1 cellular context compared by ENCODE assay signal in the genomic region with DNA sequence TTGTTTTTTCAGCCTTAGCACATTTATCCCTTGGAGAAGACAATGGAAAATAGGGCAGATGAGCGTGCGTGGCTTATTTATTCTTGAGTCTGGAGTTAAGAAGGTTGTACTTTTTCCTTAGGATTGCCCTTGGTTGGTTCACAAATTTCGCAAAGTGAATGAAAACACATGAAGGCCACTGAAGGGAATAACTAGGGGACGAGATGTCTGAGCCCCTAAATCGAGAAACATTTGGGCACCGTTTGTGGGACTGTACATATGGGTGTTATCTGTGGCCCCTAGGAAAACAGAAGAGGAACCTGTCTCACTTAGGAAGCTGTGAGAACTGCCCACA.
TF ChIP-seq lines count a peak whose summit lies in the region.

No MANE protein-coding gene starts in this region.

TF ChIP-seq in GM23338, 12 proteins besides CTCF, POLR2A, EP300 and RAD21 (continued from another document):
- TF ChIP-seq NANOG (IDR thresholded peaks at IDR 0.05; ENCODE audit: borderline replicate concordance) (no peak), ZNF114 (CRISPR knock-in tag; IDR thresholded peaks at IDR 0.05) (no peak), JUNB (IDR thresholded peaks at IDR 0.05; ENCODE audit: unreplicated experiment) (no peak), CREB1 (CRISPR knock-in tag; IDR thresholded peaks at IDR 0.05; ENCODE audit: low read depth) (no peak), ZNF331 (CRISPR knock-in tag; IDR thresholded peaks at IDR 0.05; ENCODE audit: low read depth) (no peak), EZH2 (IDR thresholded peaks at IDR 0.05; ENCODE audit: low read depth, unreplicated experiment) (no peak)
- TF ChIP-seq, protein P1, sequence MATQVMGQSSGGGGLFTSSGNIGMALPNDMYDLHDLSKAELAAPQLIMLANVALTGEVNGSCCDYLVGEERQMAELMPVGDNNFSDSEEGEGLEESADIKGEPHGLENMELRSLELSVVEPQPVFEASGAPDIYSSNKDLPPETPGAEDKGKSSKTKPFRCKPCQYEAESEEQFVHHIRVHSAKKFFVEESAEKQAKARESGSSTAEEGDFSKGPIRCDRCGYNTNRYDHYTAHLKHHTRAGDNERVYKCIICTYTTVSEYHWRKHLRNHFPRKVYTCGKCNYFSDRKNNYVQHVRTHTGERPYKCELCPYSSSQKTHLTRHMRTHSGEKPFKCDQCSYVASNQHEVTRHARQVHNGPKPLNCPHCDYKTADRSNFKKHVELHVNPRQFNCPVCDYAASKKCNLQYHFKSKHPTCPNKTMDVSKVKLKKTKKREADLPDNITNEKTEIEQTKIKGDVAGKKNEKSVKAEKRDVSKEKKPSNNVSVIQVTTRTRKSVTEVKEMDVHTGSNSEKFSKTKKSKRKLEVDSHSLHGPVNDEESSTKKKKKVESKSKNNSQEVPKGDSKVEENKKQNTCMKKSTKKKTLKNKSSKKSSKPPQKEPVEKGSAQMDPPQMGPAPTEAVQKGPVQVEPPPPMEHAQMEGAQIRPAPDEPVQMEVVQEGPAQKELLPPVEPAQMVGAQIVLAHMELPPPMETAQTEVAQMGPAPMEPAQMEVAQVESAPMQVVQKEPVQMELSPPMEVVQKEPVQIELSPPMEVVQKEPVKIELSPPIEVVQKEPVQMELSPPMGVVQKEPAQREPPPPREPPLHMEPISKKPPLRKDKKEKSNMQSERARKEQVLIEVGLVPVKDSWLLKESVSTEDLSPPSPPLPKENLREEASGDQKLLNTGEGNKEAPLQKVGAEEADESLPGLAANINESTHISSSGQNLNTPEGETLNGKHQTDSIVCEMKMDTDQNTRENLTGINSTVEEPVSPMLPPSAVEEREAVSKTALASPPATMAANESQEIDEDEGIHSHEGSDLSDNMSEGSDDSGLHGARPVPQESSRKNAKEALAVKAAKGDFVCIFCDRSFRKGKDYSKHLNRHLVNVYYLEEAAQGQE (IDR thresholded peaks at IDR 0.05; ENCODE audit: unreplicated experiment), result no peak
- TF ChIP-seq, protein P2, sequence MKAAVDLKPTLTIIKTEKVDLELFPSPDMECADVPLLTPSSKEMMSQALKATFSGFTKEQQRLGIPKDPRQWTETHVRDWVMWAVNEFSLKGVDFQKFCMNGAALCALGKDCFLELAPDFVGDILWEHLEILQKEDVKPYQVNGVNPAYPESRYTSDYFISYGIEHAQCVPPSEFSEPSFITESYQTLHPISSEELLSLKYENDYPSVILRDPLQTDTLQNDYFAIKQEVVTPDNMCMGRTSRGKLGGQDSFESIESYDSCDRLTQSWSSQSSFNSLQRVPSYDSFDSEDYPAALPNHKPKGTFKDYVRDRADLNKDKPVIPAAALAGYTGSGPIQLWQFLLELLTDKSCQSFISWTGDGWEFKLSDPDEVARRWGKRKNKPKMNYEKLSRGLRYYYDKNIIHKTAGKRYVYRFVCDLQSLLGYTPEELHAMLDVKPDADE (IDR thresholded peaks at IDR 0.05), result no peak
